ENCODE assay signal across 10 cellular contexts in genomic region chr10:114189700-114190099, GRCh38. TPM values are rescaled to one million over a fixed set of nuclear protein-coding genes. Genes with fewer than 3 reads are reported as not detected.
"Had no signal": no experiment of that assay in that cellular context is flagged by ENCODE, and none has a peak within 500 bp of the region (broad histone marks: within the 10 kb centered on the region; RNA-seq: fewer than 3 reads in every experiment).

No MANE protein-coding gene starts in this region.

- H3K4me1 ChIP-seq: HAP-1 had no signal

- DNase-seq: GM23248, GOT3, H7, H9, HCEC 1CT, HFFc6 had no signal

- ATAC-seq: GM23338, HCT116 had no signal

- H3K27ac ChIP-seq: GM23248 had no signal

- H3K9me3 ChIP-seq: HAP-1 had no signal

- H3K4me3 ChIP-seq: GM23248, GM23338, HAP-1 had no signal

- H3K36me3 ChIP-seq: HAP-1 had no signal

RNA-seq across cellular contexts. Expression of gene TDRD1, which starts 10.5 kb away (rescaled TPM):
- total RNA-seq: GM23248, H4, HFFc6 had no signal

RNA-seq across cellular contexts. Expression of gene VWA2, which starts 49.4 kb away (rescaled TPM):
- total RNA-seq: GM23248, H4 had no signal
